8 cellular contexts compared by ENCODE assay signal in the genomic region with DNA sequence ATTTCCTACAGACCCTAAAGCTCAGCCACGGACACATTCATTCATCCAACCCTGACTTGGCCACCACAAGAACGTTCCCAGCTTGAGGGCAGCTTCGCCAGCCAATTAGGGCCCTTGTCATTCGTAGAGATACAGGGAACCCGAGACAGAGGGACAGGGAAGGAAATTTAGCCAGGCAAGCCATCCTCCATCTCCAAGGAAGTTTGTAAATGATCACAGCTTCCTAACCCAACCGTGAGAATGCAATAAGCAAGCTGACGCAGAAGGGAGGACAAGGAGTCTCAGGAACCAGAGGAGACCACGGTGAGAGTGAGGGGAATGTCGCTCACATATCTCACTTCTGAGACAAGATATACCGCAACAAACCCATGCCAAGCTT. TPM values are rescaled to one million over a fixed set of nuclear protein-coding genes. Genes with fewer than 3 reads are reported as not detected.
DNase-seq lines count a peak whose midpoint lies in the region; ATAC-seq, FAIRE-seq and TF ChIP-seq lines count a peak whose summit lies in the region.

No MANE protein-coding gene starts in this region.

- BruUV-seq in GM12878 (replicated peaks; lab: Mats Ljungman, UMichigan): no TSS peak

- H3K9ac ChIP-seq in GM12878 (ENCODE audit: control insufficient read depth, insufficient read depth, low read length): peak overlapping the region; percentile 65; the same call in 1 of the 2 replicates

- TF ChIP-seq POLR2A in GM12878 (IDR thresholded peaks at IDR 0.05; ENCODE audit: low read depth, low read length) (no peak), uterus (IDR thresholded peaks at IDR 0.05) (no peak)

- CTCF ChIA-PET in GM12878 (lab: Yijun Ruan, JAX): interaction anchor here (0.6 to 3.8 kb wide), 19 partner anchors 8 to 263 kb away, joined by 3 to 26 read pairs (median 5); partner anchors contain the start of gene EFHC1

- intact Hi-C loops in heart right ventricle (cut with DNase I): loop anchor here in 9 of 10 donors (2.0 to 10.0 kb wide), 5 partner anchors 58 to 158 kb away; no protein-coding TSS in a partner anchor
- intact Hi-C loops in Right ventricle myocardium superior (cut with DNase I): loop anchor here (5.0 kb wide), 1 partner anchor 73 kb away; no protein-coding TSS in a partner anchor
- intact Hi-C loops in GM12878 (cut with micrococcal nuclease; ENCODE audit: unreplicated experiment): loop anchor here (1.0 kb wide), 1 partner anchor 88 kb away; no protein-coding TSS in a partner anchor
- intact Hi-C loops in uterus (cut with DNase I; ENCODE audit: low total_unique reads): loop anchor here (10.0 kb wide), 1 partner anchor 61 kb away; no protein-coding TSS in a partner anchor

- peaks cover 52% of the 10 kb centered on the region for H3K79me2 ChIP-seq in GM12878 (ENCODE audit: control insufficient read depth, insufficient read depth, low read length)

- SMC1A ChIA-PET in GM12878 (lab: Charles Lee; ENCODE audit: uncharacterized antibody, unreplicated experiment): interaction anchor here (0.6 to 3.6 kb wide), 21 partner anchors 8 to 186 kb away, joined by 3 to 21 read pairs (median 5); partner anchors contain the start of genes EFHC1 and TMEM14A

- no peaks in the 10 kb centered on the region for H3K9me3 ChIP-seq in heart right ventricle
- no peaks in the 10 kb centered on the region for H3K9me3 ChIP-seq in GM12878 (replicated peaks; ENCODE audit: control insufficient read depth, insufficient read depth, low read length)
- H3K9me3 ChIP-seq in lung (ENCODE audit: control insufficient read depth in 2 of 2, insufficient read depth in 1 of 2, low read length in 1 of 2): no peaks in the 10 kb centered on the region
- H3K9me3 ChIP-seq in uterus: no peaks in the 10 kb centered on the region

- no peak overlapping the region for H2AFZ ChIP-seq in GM12878 (ENCODE audit: control insufficient read depth, low read depth, low read length)

- DNase-seq in heart right ventricle: no peak
- DNase-seq in Right ventricle myocardium superior: no peak
- DNase-seq in GM12878 (ENCODE audit: low read depth, low spot score): no peak
- DNase-seq in lung (ENCODE audit: low spot score): no peak
- DNase-seq in uterus: no peak
- no peak for DNase-seq in NCI-H1436 treated with DMSO at 0.1 percent for 48 hours (lab: John Stamatoyannopoulos, UW)
- DNase-seq in GM13977 (ENCODE audit: low spot score): no peak
- DNase-seq in DMS79 treated with DMSO at 0.1 percent for 48 hours (lab: John Stamatoyannopoulos, UW): no peak

- WGBS in heart right ventricle, 2 donors: 30 to 38% methylated on average over 10 of the region's 10 CpGs
- WGBS in GM12878 (ENCODE audit: insufficient coverage, insufficient replicate concordance, low lambda C conversion rate, missing lambda C conversion rate): 95% methylated on average over 10 of the region's 10 CpGs
- 51 to 64% methylated on average over 10 of the region's 10 CpGs for WGBS in lung, 2 donors

- no peaks in the 10 kb centered on the region for H4K20me1 ChIP-seq in GM12878 (ENCODE audit: control insufficient read depth, insufficient read depth)

- H3K4me3 ChIP-seq in heart right ventricle: peak overlapping the region in 9 of 10 donors; percentile 71 to 97 (median 87)
- peak overlapping the region; percentile 76 for H3K4me3 ChIP-seq in GM12878
- peak overlapping the region; percentile 66 for H3K4me3 ChIP-seq in lung
- H3K4me3 ChIP-seq in uterus: peak overlapping the region; percentile 69 to 75

- RAD21 ChIA-PET in GM12878 (lab: Charles Lee; ENCODE audit: unreplicated experiment): interaction anchor here (1.3 to 2.7 kb wide), 9 partner anchors 21 to 290 kb away, joined by 3 to 21 read pairs (median 6); partner anchors contain the start of gene EFHC1

- no peak for TF ChIP-seq CTCF in heart right ventricle (IDR thresholded peaks at IDR 0.05)
- no peak for TF ChIP-seq CTCF in GM12878 (IDR thresholded peaks at IDR 0.05 in 2 of 3, conservative IDR thresholded peaks at IDR 0.05 in 1 of 3; ENCODE audit: control insufficient read depth in 2 of 3, extremely low read depth in 1 of 3, insufficient read depth in 1 of 3, low read depth in 3 of 3, low read length in 3 of 3)
- no peak for TF ChIP-seq CTCF in lung (IDR thresholded peaks at IDR 0.05; ENCODE audit: control extremely low read depth, extremely low read depth)
- TF ChIP-seq CTCF in uterus (IDR thresholded peaks at IDR 0.05): no peak
- TF ChIP-seq CTCF in GM13977 (IDR thresholded peaks at IDR 0.05; ENCODE audit: extremely low read depth, insufficient read depth, missing control alignments): no peak

- peaks cover 0 to 4% (median 0%) of the 10 kb centered on the region in 9 donors for H3K36me3 ChIP-seq in heart right ventricle
- no peaks in the 10 kb centered on the region; a peak in 1 of 4 replicates for H3K36me3 ChIP-seq in GM12878 (ENCODE audit: control insufficient read depth in 2 of 2, insufficient read depth in 2 of 2, low read length in 1 of 2)
- no peaks in the 10 kb centered on the region for H3K36me3 ChIP-seq in lung (ENCODE audit: control insufficient read depth in 2 of 2, insufficient read depth in 2 of 2, low read length in 2 of 2)
- no peaks in the 10 kb centered on the region for H3K36me3 ChIP-seq in uterus

- in situ Hi-C loops in GM12878 (cut with MboI) (loop anchor here (5.0 to 10.0 kb wide), 2 partner anchors 158 to 291 kb away; partner anchors contain the start of gene MCM3), GM13977 (cut with MboI; ENCODE audit: low pct_unique_long_range_greater_than_20kb, low sequenced_read_pairs, unreplicated experiment) (no loop called here)

- peak overlapping the region; percentile 91 for H3K4me2 ChIP-seq in GM12878 (ENCODE audit: control insufficient read depth, insufficient read depth)

- ATAC-seq in heart right ventricle (no peak), Right ventricle myocardium superior (ENCODE audit: poor library complexity) (no peak), GM12878 (no peak), lung (ENCODE audit: insufficient read depth, low FRiP score) (no peak)

- POLR2A ChIA-PET in GM12878 (lab: Charles Lee): interaction anchor here (0.6 to 1.9 kb wide), 5 partner anchors 19 to 158 kb away, joined by 3 to 8 read pairs (median 3); no protein-coding TSS in a partner anchor

- TF ChIP-seq EP300 in GM12878 (IDR thresholded peaks at IDR 0.05; ENCODE audit: borderline replicate concordance in 1 of 2, control insufficient read depth in 1 of 2, low read depth in 2 of 2, low read length in 2 of 2): no peak

- no peak for TF ChIP-seq RAD21 in GM12878 (IDR thresholded peaks at IDR 0.05; ENCODE audit: insufficient read depth, low read depth, low read length)

- H3K27ac ChIP-seq in heart right ventricle (peak overlapping the region in 8 of 10 donors; percentile 96 to 100 (median 99)), GM12878 (ENCODE audit: control insufficient read depth, insufficient read depth) (peak overlapping the region; percentile 34; the same call in 1 of the 2 replicates), lung (ENCODE audit: low read depth in 1 of 2, low read length in 1 of 2) (peak overlapping the region; percentile 30 to 87), uterus (peak overlapping the region; percentile 94 to 99)

- H3K4me1 ChIP-seq in heart right ventricle: peaks cover 3 to 73% (median 64%) of the 10 kb centered on the region in 9 donors
- H3K4me1 ChIP-seq in GM12878 (ENCODE audit: control insufficient read depth, insufficient read depth, low read length): peaks cover 30% of the 10 kb centered on the region
- H3K4me1 ChIP-seq in lung (ENCODE audit: control insufficient read depth in 2 of 2, insufficient read depth in 2 of 2, low read length in 2 of 2): peaks cover 15 to 29% of the 10 kb centered on the region in 2 donors
- H3K4me1 ChIP-seq in uterus: peaks cover 5 to 8% of the 10 kb centered on the region in 2 donors

- H3K27me3 ChIP-seq in heart right ventricle (no peaks in the 10 kb centered on the region), GM12878 (replicated peaks in 1 of 2; ENCODE audit: control insufficient read depth in 2 of 2, insufficient read depth in 2 of 2, low read length in 1 of 2) (no peaks in the 10 kb centered on the region), lung (ENCODE audit: control insufficient read depth, insufficient read depth) (no peaks in the 10 kb centered on the region), uterus (no peaks in the 10 kb centered on the region)

- no peak for FAIRE-seq in GM12878 (lab: Jason Lieb, UNC)

TF ChIP-seq in GM12878, 131 proteins besides CTCF, POLR2A, EP300 and RAD21:
- TF ChIP-seq PAX8 (IDR thresholded peaks at IDR 0.05) (no peak), EED (IDR thresholded peaks at IDR 0.05; ENCODE audit: low read depth) (no peak), FOXM1 (IDR thresholded peaks at IDR 0.05; ENCODE audit: low read depth, low read length) (no peak), HDAC6 (IDR thresholded peaks at IDR 0.05; ENCODE audit: unreplicated experiment) (no peak), WRNIP1 (IDR thresholded peaks at IDR 0.05; ENCODE audit: borderline replicate concordance, low read depth, low read length) (no peak), BMI1 (IDR thresholded peaks at IDR 0.05; ENCODE audit: borderline replicate concordance) (no peak), GABPA (IDR thresholded peaks at IDR 0.05; ENCODE audit: low read depth) (no peak), BACH1 (IDR thresholded peaks at IDR 0.05; ENCODE audit: borderline replicate concordance) (no peak), BRCA1 (IDR thresholded peaks at IDR 0.05; ENCODE audit: low read depth, low read length) (no peak)

RNA-seq across cellular contexts. Expression of gene TRAM2, which starts 1.4 kb away (rescaled TPM):
- total RNA-seq in heart right ventricle: 10 to 100 TPM in 7 of 10 donors, 1 to 10 TPM in 3; 7.9 to 17.3 (median 11.0) TPM
- 1 to 10 TPM; 5.0 to 7.2 TPM for polyA plus RNA-seq in heart right ventricle
- 11.0 TPM for total RNA-seq in Right ventricle myocardium superior
- total RNA-seq in GM12878 (2013; cell fraction: nucleolus; rRNA removed): 9.5 and 10.9 TPM in 2 replicates
- total RNA-seq in GM12878 (2014; rRNA removed): 10.9 and 11.0 TPM in 2 replicates
- 7.9 and 8.2 TPM in 2 replicates for total RNA-seq in GM12878 (2014; rRNA removed; fragmentation: Illumina TruSeq; extraction: Trizol)
- total RNA-seq in GM12878 (2021): 12.5 and 13.2 TPM in 2 replicates
- polyA plus RNA-seq in GM12878 (2011; ENCODE audit: low read depth): 4.4 TPM
- 4.8 and 6.8 TPM in 2 replicates for polyA plus RNA-seq in GM12878 (2011; rRNA removed)
- 6.9 and 7.2 TPM in 2 replicates for polyA plus RNA-seq in GM12878 (2011; cell fraction: cytosol; rRNA removed)
- polyA plus RNA-seq in GM12878 (2011; cell fraction: nucleus; rRNA removed): 12.2 and 13.7 TPM in 2 replicates
- polyA plus RNA-seq in GM12878 (2012): 5.6 and 6.1 TPM in 2 replicates
- 12.4 and 13.9 TPM in 2 replicates for polyA plus RNA-seq in GM12878 (2014; fragmentation: Illumina TruSeq; extraction: Trizol)
- 1 to 10 TPM; 2.5 TPM for polyA plus RNA-seq in GM12878 (2014; fragmentation: Nextera tagmentation; extraction: Ambion mirVana)
- 10.5 and 11.1 TPM in 2 replicates for polyA plus RNA-seq in GM12878 (2014; rRNA removed)
- polyA plus RNA-seq in GM12878 (2016; fragmentation: Nextera tagmentation; extraction: Ambion mirVana): 10 to 100 TPM; 13.9 to 15.0 TPM
- polyA minus RNA-seq in GM12878 (2011; rRNA and poly(A)+ RNA removed): 5.0 and 5.9 TPM in 2 replicates
- polyA minus RNA-seq in GM12878 (2011; cell fraction: cytosol; rRNA and poly(A)+ RNA removed): 1.9 and 3.6 TPM in 2 replicates
- polyA minus RNA-seq in GM12878 (2011; cell fraction: nucleus; rRNA and poly(A)+ RNA removed): 3.1 and 5.9 TPM in 2 replicates
- 10 to 100 TPM; 15.5 to 33.4 TPM for total RNA-seq in lung
- polyA plus RNA-seq in lung: 10 to 100 TPM in 1 of 2 donors, 1 to 10 TPM in 1; 4.4 to 14.9 TPM
- 10 to 100 TPM in 2 of 4 donors, 1 to 10 TPM in 2; 3.8 to 33.2 (median 17.6) TPM for total RNA-seq in uterus

Comparison
In these comparisons a context has a peak if more than half of its experiments do, and no peak if none do; other contexts are left out.
1. H3K27ac ChIP-seq: peak in every context shown above with its lines; median percentile 99 in heart right ventricle; 96 in uterus; 58 in lung; 34 in GM12878.